In genomic region chr16:80027007-80027965, GRCh38 we compare ENCODE assay signal across 8 cellular contexts.
DNase-seq lines count a peak whose midpoint lies in the region; ATAC-seq, FAIRE-seq and TF ChIP-seq lines count a peak whose summit lies in the region.

No MANE protein-coding gene starts in this region.

- POLR2A ChIA-PET in CD4-positive, alpha-beta T cell (lab: Charles Lee), result no interaction called here

- H3K27ac Mint-ChIP-seq in CD4-positive, alpha-beta T cell, result no peak overlapping the region

- H3K9me3 ChIP-seq in CD4-positive, alpha-beta T cell (ENCODE audit: control insufficient read depth, low read length), result no peaks in the 10 kb centered on the region
- H3K9me3 ChIP-seq in pancreas, result no peaks in the 10 kb centered on the region
- no peaks in the 10 kb centered on the region for H3K9me3 ChIP-seq in upper lobe of right lung

- peaks cover 16% of the 10 kb centered on the region for H3K4me1 Mint-ChIP-seq in CD4-positive, alpha-beta T cell (ENCODE audit: low read depth)

- no peak for TF ChIP-seq CTCF in CD4-positive, alpha-beta T cell (IDR thresholded peaks at IDR 0.05)
- TF ChIP-seq CTCF in pancreas (IDR thresholded peaks at IDR 0.05), result no peak
- no peak for TF ChIP-seq CTCF in upper lobe of right lung (IDR thresholded peaks at IDR 0.05)

- H3K36me3 ChIP-seq in pancreas (no peaks in the 10 kb centered on the region), upper lobe of right lung (no peaks in the 10 kb centered on the region)

- no peaks in the 10 kb centered on the region for H3K36me3 Mint-ChIP-seq in CD4-positive, alpha-beta T cell (ENCODE audit: low read depth)

- no peak overlapping the region for H3K27ac ChIP-seq in CD4-positive, alpha-beta T cell (ENCODE audit: low read depth, low read length)
- H3K27ac ChIP-seq in pancreas (no peak overlapping the region), upper lobe of right lung (no peak overlapping the region)

- peak; percentile 83 for ATAC-seq in CD4-positive, alpha-beta T cell (ENCODE audit: poor library complexity)
- peak; percentile 81 for ATAC-seq in GM21825 (IDR thresholded peaks at IDR 0.05; ENCODE audit: unreplicated experiment)
- ATAC-seq in esophagus mucosa, result peak; percentile 97
- ATAC-seq in pancreas, result peak in 3 of 4 donors; percentile 37 to 81 (median 69)
- peak; percentile 77 for ATAC-seq in upper lobe of right lung

- FAIRE-seq in pancreas (lab: Jason Lieb, UNC), result no peak

- peaks cover 5% of the 10 kb centered on the region for H3K27me3 Mint-ChIP-seq in CD4-positive, alpha-beta T cell

- intact Hi-C loops in CD4-positive, alpha-beta T cell (cut with DNase I, micrococcal nuclease), result no loop called here
- intact Hi-C loops in pancreas (cut with DNase I), result no loop called here
- intact Hi-C loops in upper lobe of right lung (cut with DNase I), result no loop called here

- H3K4me3 Mint-ChIP-seq in CD4-positive, alpha-beta T cell, result peak overlapping the region; percentile 8

- WGBS in pancreas, 2 donors, result 58 to 59% methylated on average over 20 of the region's 20 CpGs

- peak; percentile 1 to 46 (median 18) for DNase-seq in CD4-positive, alpha-beta T cell
- peak; percentile 46 for DNase-seq in NCI-H1436 treated with DMSO at 0.1 percent for 48 hours (lab: John Stamatoyannopoulos, UW)
- peak; percentile 2 to 15 for DNase-seq in activated CD8-positive, alpha-beta memory T cell treated with anti-CD3 and anti-CD28 coated beads for 4 hours (ENCODE audit: low read depth in 2 of 2)
- peak in 4 of 6 donors; percentile 5 to 51 (median 22) for DNase-seq in pancreas
- DNase-seq in upper lobe of right lung, result peak; percentile 63
- no peak for DNase-seq in cerebellar cortex (ENCODE audit: low spot score)

- CTCF ChIA-PET in CD4-positive, alpha-beta T cell (lab: Charles Lee), result no interaction called here

- H3K4me1 ChIP-seq in pancreas, result no peaks in the 10 kb centered on the region
- peaks cover 7% of the 10 kb centered on the region for H3K4me1 ChIP-seq in upper lobe of right lung

- H3K4me3 ChIP-seq in pancreas (no peak overlapping the region), upper lobe of right lung (no peak overlapping the region)

- H3K9me3 Mint-ChIP-seq in CD4-positive, alpha-beta T cell, result peaks cover 2% of the 10 kb centered on the region

- H3K27me3 ChIP-seq in CD4-positive, alpha-beta T cell (ENCODE audit: control insufficient read depth, insufficient read depth, low read length), result no peaks in the 10 kb centered on the region
- H3K27me3 ChIP-seq in pancreas (no peaks in the 10 kb centered on the region), upper lobe of right lung (no peaks in the 10 kb centered on the region)
